In genomic region chr12:12405882-12406281, GRCh38 we compare ENCODE assay signal across 12 cellular contexts. TPM values are rescaled to one million over a fixed set of nuclear protein-coding genes. Genes with fewer than 3 reads are reported as not detected.
DNase-seq lines count a peak whose midpoint lies in the region; ATAC-seq lines count a peak whose summit lies in the region.
"Had no signal": no experiment of that assay in that cellular context is flagged by ENCODE, and none has a peak within 500 bp of the region (broad histone marks: within the 10 kb centered on the region; RNA-seq: fewer than 3 reads in every experiment).

No MANE protein-coding gene starts in this region.

- intact Hi-C loops in left colon (cut with DNase I, micrococcal nuclease) = no loop called here

- peak; percentile 63 for ATAC-seq in left colon
- ATAC-seq in HG03342 (IDR thresholded peaks at IDR 0.05; ENCODE audit: unreplicated experiment) = no peak
- no peak for ATAC-seq in GM18517 (IDR thresholded peaks at IDR 0.05; ENCODE audit: unreplicated experiment)
- ATAC-seq: GM12878 had no signal

- DNase-seq in M059J (ENCODE audit: low read depth) (peak; percentile 66), astrocyte of the hippocampus (ENCODE audit: low read depth, low spot score) (peak; percentile 81), left colon (peak; percentile 72 to 76), superior temporal gyrus (ENCODE audit: extremely low spot score) (peak; percentile 77), hepatic stellate cell (ENCODE audit: low spot score) (no peak)
- DNase-seq: activated CD8-positive, alpha-beta memory T cell treated with anti-CD3 and anti-CD28 coated beads, Interleukin-2, amount 50 U/mL, for 48 hours; KBM-7; NCI-H2171; stimulated activated naive CD4-positive, alpha-beta T cell treated with Interleukin-2 at 50 U/mL for 16 hours had no signal

RNA-seq across cellular contexts. Expression of gene BORCS5, which starts 49.0 kb away (rescaled TPM):
- total RNA-seq in M059J (2014; rRNA removed; shearing (Covaris generic)) = 5.4 and 11.2 TPM in 2 replicates
- 10 to 100 TPM; 12.2 to 13.8 TPM for total RNA-seq in left colon

RNA-seq across cellular contexts. Expression of gene MANSC1, which starts 55.8 kb away (rescaled TPM):
- total RNA-seq in M059J (2014; rRNA removed; shearing (Covaris generic)) = 6.6 and 10.3 TPM in 2 replicates
- 10 to 100 TPM; 48.0 to 62.8 TPM for total RNA-seq in left colon
